8 cellular contexts compared by ENCODE assay signal in genomic region chr2:73359915-73360697, GRCh38. TPM values are rescaled to one million over a fixed set of nuclear protein-coding genes. Genes with fewer than 3 reads are reported as not detected.
DNase-seq lines count a peak whose midpoint lies in the region; ATAC-seq and TF ChIP-seq lines count a peak whose summit lies in the region.

No MANE protein-coding gene starts in this region.

- no peaks in the 10 kb centered on the region for H3K36me3 ChIP-seq in left ventricle myocardium inferior
- no peaks in the 10 kb centered on the region for H3K36me3 ChIP-seq in OCI-LY3 (replicated peaks; ENCODE audit: low read depth, low read length)
- no peaks in the 10 kb centered on the region for H3K36me3 ChIP-seq in upper lobe of right lung

- ATAC-seq in left ventricle myocardium superior (no peak), upper lobe of right lung (no peak)

- no peaks in the 10 kb centered on the region for H3K79me2 ChIP-seq in OCI-LY3 (ENCODE audit: low read length)

- H3K27ac ChIP-seq in left ventricle myocardium inferior (replicated peaks), result no peak overlapping the region
- no peak overlapping the region for H3K27ac ChIP-seq in OCI-LY3 (ENCODE audit: low read length)
- H3K27ac ChIP-seq in upper lobe of right lung, result no peak overlapping the region

- no peak overlapping the region for H3K4me2 ChIP-seq in OCI-LY3 (ENCODE audit: low read length)

- no peak overlapping the region for H2AFZ ChIP-seq in OCI-LY3 (ENCODE audit: low read depth, low read length)

- H3K4me1 ChIP-seq in left ventricle myocardium inferior, result no peaks in the 10 kb centered on the region
- H3K4me1 ChIP-seq in OCI-LY3 (ENCODE audit: low read length), result no peaks in the 10 kb centered on the region
- H3K4me1 ChIP-seq in upper lobe of right lung, result no peaks in the 10 kb centered on the region

- H3K27me3 ChIP-seq in left ventricle myocardium inferior (ENCODE audit: low read depth), result peaks cover 15% of the 10 kb centered on the region
- 0 out of 2 replicates have a peak, but pooled peaks cover 2% of the 10 kb centered on the region for H3K27me3 ChIP-seq in OCI-LY3 (ENCODE audit: low read depth, low read length)
- no peaks in the 10 kb centered on the region for H3K27me3 ChIP-seq in upper lobe of right lung

- H4K20me1 ChIP-seq in OCI-LY3 (ENCODE audit: insufficient read depth, low read length), result no peaks in the 10 kb centered on the region

- H3K4me3 ChIP-seq in left ventricle myocardium inferior (no peak overlapping the region), OCI-LY3 (ENCODE audit: low read length) (no peak overlapping the region), epithelial cell of esophagus (ENCODE audit: low read length) (no peak overlapping the region), upper lobe of right lung (no peak overlapping the region)

- no peak overlapping the region for H3K9ac ChIP-seq in OCI-LY3 (ENCODE audit: low read length)

- H3K9me3 ChIP-seq in left ventricle myocardium inferior (replicated peaks), result peaks cover 5% of the 10 kb centered on the region
- H3K9me3 ChIP-seq in OCI-LY3 (ENCODE audit: insufficient read depth, low read length), result no peaks in the 10 kb centered on the region
- no peaks in the 10 kb centered on the region for H3K9me3 ChIP-seq in upper lobe of right lung

- no peak for DNase-seq in left ventricle myocardium inferior
- DNase-seq in left ventricle myocardium superior, result no peak
- DNase-seq in epithelial cell of esophagus (ENCODE audit: low read depth), result peak; percentile 4
- no peak for DNase-seq in upper lobe of right lung
- no peak for DNase-seq in SKM-1 (lab: John Stamatoyannopoulos, UW; ENCODE audit: unreplicated experiment)
- no peak for DNase-seq in H4 (ENCODE audit: low spot score)
- DNase-seq in activated CD4-positive, alpha-beta T cell treated with anti-CD3 and anti-CD28 coated beads, Interleukin-2, amount 50 U/mL, for 1 hour, result no peak

- peak; percentile 36 for TF ChIP-seq CTCF in left ventricle myocardium inferior (IDR thresholded peaks at IDR 0.05; ENCODE audit: borderline replicate concordance)
- TF ChIP-seq CTCF in OCI-LY3 (IDR thresholded peaks at IDR 0.05; ENCODE audit: low read depth, low read length), result peak; percentile 58
- TF ChIP-seq CTCF in epithelial cell of esophagus (IDR thresholded peaks at IDR 0.05; ENCODE audit: insufficient read depth, low read depth, low read length, missing control alignments), result peak; percentile 37
- TF ChIP-seq CTCF in upper lobe of right lung (IDR thresholded peaks at IDR 0.05), result peak; percentile 27

- intact Hi-C loops in left ventricle myocardium inferior (cut with micrococcal nuclease) (no loop called here), left ventricle myocardium superior (cut with micrococcal nuclease) (no loop called here), upper lobe of right lung (cut with DNase I) (no loop called here)

RNA-seq across cellular contexts. Expression of gene ALMS1, which starts 25.5 kb away (rescaled TPM):
- total RNA-seq in left ventricle myocardium inferior (7.7 TPM), left ventricle myocardium superior (7.6 TPM), upper lobe of right lung (22.1 TPM)
- 6.2 and 8.3 TPM in 2 replicates for total RNA-seq in H4 (2014; rRNA removed; shearing (Covaris generic))
